In the genomic region with DNA sequence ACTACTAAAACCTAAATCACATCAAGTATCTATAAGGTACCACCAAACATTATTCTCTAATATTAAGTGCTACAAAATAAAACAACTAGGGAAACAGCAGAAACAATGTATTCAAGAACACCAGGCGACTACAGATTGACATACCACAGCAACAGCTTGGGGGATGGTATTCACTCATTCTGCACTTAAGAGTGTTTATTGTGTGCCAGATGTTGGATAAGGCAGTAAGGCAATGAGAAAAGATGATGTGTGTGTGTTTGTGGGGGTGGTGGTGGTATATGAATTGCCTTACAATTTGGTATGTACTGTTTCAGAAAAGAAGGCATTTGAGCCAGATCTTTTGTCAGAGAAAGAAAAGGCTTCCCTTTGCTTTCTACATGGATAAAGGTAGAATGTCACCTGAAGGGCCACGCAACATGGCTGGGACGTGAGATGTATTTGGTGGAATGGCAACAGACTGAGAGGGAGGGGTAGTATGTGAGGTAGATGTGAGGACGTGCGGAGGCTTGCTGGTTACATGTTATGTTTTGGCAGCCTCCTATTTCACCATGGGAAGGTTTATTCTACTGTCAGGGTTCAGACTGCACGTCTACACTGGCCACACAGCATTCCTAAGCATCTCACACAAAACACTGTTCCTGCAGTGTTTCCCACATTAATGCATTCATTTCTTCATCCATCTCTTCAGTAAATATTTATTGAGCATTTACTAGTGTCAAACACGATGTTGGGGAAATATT, we compare ENCODE assay signal across 1 cellular context.
TF ChIP-seq lines count a peak whose summit lies in the region.

No MANE protein-coding gene starts in this region.

TF ChIP-seq in GM23338, 12 proteins besides CTCF, POLR2A, EP300 and RAD21:
- TF ChIP-seq, protein P1, sequence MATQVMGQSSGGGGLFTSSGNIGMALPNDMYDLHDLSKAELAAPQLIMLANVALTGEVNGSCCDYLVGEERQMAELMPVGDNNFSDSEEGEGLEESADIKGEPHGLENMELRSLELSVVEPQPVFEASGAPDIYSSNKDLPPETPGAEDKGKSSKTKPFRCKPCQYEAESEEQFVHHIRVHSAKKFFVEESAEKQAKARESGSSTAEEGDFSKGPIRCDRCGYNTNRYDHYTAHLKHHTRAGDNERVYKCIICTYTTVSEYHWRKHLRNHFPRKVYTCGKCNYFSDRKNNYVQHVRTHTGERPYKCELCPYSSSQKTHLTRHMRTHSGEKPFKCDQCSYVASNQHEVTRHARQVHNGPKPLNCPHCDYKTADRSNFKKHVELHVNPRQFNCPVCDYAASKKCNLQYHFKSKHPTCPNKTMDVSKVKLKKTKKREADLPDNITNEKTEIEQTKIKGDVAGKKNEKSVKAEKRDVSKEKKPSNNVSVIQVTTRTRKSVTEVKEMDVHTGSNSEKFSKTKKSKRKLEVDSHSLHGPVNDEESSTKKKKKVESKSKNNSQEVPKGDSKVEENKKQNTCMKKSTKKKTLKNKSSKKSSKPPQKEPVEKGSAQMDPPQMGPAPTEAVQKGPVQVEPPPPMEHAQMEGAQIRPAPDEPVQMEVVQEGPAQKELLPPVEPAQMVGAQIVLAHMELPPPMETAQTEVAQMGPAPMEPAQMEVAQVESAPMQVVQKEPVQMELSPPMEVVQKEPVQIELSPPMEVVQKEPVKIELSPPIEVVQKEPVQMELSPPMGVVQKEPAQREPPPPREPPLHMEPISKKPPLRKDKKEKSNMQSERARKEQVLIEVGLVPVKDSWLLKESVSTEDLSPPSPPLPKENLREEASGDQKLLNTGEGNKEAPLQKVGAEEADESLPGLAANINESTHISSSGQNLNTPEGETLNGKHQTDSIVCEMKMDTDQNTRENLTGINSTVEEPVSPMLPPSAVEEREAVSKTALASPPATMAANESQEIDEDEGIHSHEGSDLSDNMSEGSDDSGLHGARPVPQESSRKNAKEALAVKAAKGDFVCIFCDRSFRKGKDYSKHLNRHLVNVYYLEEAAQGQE (IDR thresholded peaks at IDR 0.05; ENCODE audit: unreplicated experiment) = no peak
- TF ChIP-seq, protein P2, sequence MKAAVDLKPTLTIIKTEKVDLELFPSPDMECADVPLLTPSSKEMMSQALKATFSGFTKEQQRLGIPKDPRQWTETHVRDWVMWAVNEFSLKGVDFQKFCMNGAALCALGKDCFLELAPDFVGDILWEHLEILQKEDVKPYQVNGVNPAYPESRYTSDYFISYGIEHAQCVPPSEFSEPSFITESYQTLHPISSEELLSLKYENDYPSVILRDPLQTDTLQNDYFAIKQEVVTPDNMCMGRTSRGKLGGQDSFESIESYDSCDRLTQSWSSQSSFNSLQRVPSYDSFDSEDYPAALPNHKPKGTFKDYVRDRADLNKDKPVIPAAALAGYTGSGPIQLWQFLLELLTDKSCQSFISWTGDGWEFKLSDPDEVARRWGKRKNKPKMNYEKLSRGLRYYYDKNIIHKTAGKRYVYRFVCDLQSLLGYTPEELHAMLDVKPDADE (IDR thresholded peaks at IDR 0.05) = no peak
- no peak for TF ChIP-seq EZH2phosphoT487 (IDR thresholded peaks at IDR 0.05; ENCODE audit: unreplicated experiment)
- no peak for TF ChIP-seq ZNF114 (CRISPR knock-in tag; IDR thresholded peaks at IDR 0.05)
- no peak for TF ChIP-seq STAT1 (IDR thresholded peaks at IDR 0.05; ENCODE audit: unreplicated experiment)
- TF ChIP-seq JUNB (IDR thresholded peaks at IDR 0.05; ENCODE audit: unreplicated experiment) = no peak
- no peak for TF ChIP-seq POLR2AphosphoS5 (IDR thresholded peaks at IDR 0.05; ENCODE audit: low read depth)
- TF ChIP-seq ZNF331 (CRISPR knock-in tag; IDR thresholded peaks at IDR 0.05; ENCODE audit: low read depth) = no peak
- TF ChIP-seq, protein P3, sequence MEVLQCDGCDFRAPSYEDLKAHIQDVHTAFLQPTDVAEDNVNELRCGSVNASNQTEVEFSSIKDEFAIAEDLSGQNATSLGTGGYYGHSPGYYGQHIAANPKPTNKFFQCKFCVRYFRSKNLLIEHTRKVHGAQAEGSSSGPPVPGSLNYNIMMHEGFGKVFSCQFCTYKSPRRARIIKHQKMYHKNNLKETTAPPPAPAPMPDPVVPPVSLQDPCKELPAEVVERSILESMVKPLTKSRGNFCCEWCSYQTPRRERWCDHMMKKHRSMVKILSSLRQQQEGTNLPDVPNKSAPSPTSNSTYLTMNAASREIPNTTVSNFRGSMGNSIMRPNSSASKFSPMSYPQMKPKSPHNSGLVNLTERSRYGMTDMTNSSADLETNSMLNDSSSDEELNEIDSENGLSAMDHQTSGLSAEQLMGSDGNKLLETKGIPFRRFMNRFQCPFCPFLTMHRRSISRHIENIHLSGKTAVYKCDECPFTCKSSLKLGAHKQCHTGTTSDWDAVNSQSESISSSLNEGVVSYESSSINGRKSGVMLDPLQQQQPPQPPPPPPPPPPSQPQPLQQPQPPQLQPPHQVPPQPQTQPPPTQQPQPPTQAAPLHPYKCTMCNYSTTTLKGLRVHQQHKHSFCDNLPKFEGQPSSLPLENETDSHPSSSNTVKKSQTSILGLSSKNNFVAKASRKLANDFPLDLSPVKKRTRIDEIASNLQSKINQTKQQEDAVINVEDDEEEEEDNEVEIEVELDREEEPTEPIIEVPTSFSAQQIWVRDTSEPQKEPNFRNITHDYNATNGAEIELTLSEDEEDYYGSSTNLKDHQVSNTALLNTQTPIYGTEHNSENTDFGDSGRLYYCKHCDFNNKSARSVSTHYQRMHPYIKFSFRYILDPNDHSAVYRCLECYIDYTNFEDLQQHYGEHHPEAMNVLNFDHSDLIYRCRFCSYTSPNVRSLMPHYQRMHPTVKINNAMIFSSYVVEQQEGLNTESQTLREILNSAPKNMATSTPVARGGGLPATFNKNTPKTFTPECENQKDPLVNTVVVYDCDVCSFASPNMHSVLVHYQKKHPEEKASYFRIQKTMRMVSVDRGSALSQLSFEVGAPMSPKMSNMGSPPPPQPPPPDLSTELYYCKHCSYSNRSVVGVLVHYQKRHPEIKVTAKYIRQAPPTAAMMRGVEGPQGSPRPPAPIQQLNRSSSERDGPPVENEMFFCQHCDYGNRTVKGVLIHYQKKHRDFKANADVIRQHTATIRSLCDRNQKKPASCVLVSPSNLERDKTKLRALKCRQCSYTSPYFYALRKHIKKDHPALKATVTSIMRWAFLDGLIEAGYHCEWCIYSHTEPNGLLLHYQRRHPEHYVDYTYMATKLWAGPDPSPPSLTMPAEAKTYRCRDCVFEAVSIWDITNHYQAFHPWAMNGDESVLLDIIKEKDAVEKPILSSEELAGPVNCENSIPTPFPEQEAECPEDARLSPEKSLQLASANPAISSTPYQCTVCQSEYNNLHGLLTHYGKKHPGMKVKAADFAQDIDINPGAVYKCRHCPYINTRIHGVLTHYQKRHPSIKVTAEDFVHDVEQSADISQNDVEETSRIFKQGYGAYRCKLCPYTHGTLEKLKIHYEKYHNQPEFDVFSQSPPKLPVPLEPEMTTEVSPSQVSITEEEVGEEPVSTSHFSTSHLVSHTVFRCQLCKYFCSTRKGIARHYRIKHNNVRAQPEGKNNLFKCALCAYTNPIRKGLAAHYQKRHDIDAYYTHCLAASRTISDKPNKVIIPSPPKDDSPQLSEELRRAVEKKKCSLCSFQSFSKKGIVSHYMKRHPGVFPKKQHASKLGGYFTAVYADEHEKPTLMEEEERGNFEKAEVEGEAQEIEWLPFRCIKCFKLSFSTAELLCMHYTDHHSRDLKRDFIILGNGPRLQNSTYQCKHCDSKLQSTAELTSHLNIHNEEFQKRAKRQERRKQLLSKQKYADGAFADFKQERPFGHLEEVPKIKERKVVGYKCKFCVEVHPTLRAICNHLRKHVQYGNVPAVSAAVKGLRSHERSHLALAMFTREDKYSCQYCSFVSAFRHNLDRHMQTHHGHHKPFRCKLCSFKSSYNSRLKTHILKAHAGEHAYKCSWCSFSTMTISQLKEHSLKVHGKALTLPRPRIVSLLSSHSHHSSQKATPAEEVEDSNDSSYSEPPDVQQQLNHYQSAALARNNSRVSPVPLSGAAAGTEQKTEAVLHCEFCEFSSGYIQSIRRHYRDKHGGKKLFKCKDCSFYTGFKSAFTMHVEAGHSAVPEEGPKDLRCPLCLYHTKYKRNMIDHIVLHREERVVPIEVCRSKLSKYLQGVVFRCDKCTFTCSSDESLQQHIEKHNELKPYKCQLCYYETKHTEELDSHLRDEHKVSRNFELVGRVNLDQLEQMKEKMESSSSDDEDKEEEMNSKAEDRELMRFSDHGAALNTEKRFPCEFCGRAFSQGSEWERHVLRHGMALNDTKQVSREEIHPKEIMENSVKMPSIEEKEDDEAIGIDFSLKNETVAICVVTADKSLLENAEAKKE (CRISPR knock-in tag; IDR thresholded peaks at IDR 0.05) = no peak
- no peak for TF ChIP-seq CREB1 (CRISPR knock-in tag; IDR thresholded peaks at IDR 0.05; ENCODE audit: low read depth)
- no peak for TF ChIP-seq NANOG (IDR thresholded peaks at IDR 0.05; ENCODE audit: borderline replicate concordance)
- no peak for TF ChIP-seq EZH2 (IDR thresholded peaks at IDR 0.05; ENCODE audit: low read depth, unreplicated experiment)
